ENCODE assay signal across 8 cellular contexts in the genomic region with DNA sequence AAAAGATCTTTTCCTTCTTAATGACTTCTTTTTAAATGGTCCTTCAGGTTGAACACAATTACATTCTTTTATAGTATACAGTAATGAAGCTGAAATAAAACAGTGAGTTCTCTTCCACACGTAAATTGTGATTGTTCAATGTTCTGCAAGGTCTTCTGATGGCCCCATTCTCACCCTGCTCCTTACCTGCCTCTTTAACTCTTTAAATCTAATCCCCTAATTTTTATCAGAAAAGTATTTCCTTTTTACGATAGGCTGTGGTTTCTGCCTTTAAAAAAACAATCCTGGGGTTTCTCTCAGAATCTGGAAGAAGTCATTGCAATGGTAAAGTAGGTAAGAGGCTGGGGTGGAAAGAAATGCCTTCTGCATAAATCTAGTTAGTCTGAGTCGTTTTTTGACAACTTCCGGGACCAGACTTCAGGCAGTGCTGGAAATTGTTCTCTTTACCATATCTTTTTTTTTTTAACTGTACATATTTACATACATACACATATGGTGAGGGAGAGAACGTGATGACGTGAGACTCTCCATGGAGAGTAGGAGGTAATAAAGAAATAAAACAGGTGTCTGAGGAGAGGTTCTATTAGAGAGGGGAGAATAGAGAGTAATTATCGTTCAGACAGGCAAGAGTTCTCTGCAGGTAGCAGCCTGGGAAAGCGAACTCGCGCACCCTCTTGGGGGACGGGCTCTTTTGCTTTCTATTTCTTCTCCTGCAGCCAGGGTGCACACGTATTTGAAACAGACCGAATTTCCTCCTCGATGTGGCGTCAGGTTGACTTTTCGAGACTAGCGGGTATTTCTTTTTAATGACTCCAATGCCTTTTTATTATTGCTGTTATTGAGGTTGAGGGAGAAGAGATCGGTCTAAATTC. TPM values are rescaled to one million over a fixed set of nuclear protein-coding genes. Genes with fewer than 3 reads are reported as not detected.
A peak's percentile ranks its signal among the peaks of the same experiment; 100 is the strongest.
DNase-seq lines count a peak whose midpoint lies in the region; ATAC-seq lines count a peak whose summit lies in the region.

Gene SIDT1 (plus strand): TSS at position 730 of the 872 bp plus-strand sequence. CDS start 467 bp downstream, outside the sequence.

- H3K4me1 ChIP-seq in esophagus (ENCODE audit: control insufficient read depth in 2 of 2, insufficient read depth in 2 of 2, low read length in 1 of 2), result no peaks in the 10 kb centered on the region
- peaks cover 8% of the 10 kb centered on the region for H3K4me1 ChIP-seq in thymus (ENCODE audit: control insufficient read depth, insufficient read depth, low read length)

- peaks cover 3 to 4% of the 10 kb centered on the region in 2 donors for H3K27me3 Mint-ChIP-seq in natural killer cell treated with Interleukin-12 subunit alpha and Interleukin-12 subunit beta and Interleukin-15 and Interleukin-18, amount 100 ng/mL, for 72 hours

- no peaks in the 10 kb centered on the region for H3K27me3 ChIP-seq in esophagus (ENCODE audit: control insufficient read depth in 1 of 2, insufficient read depth in 2 of 2, low read length in 2 of 2)
- no peaks in the 10 kb centered on the region for H3K27me3 ChIP-seq in thymus (ENCODE audit: control insufficient read depth, insufficient read depth)

- H3K9me3 Mint-ChIP-seq in natural killer cell treated with Interleukin-12 subunit alpha and Interleukin-12 subunit beta and Interleukin-15 and Interleukin-18, amount 100 ng/mL, for 72 hours, result no peaks in the 10 kb centered on the region

- 4 to 7% methylated on average over 18 of the region's 18 CpGs for WGBS in esophagus, 2 donors
- WGBS in thymus, result 2% methylated on average over 18 of the region's 18 CpGs

- H3K27ac Mint-ChIP-seq in natural killer cell treated with Interleukin-12 subunit alpha and Interleukin-12 subunit beta and Interleukin-15 and Interleukin-18, amount 100 ng/mL, for 72 hours, result peak within 1 kb of the TSS; percentile 96 to 98

- H3K36me3 ChIP-seq in esophagus (ENCODE audit: control insufficient read depth in 2 of 2, insufficient read depth in 2 of 2, low read length in 1 of 2) (no peaks in the 10 kb centered on the region), thymus (ENCODE audit: control insufficient read depth, insufficient read depth) (no peaks in the 10 kb centered on the region)

- peak; percentile 10 for DNase-seq in NCI-H82 treated with DMSO at 0.1 percent for 48 hours (lab: John Stamatoyannopoulos, UW; ENCODE audit: unreplicated experiment)
- no peak for DNase-seq in NCI-H82 (lab: John Stamatoyannopoulos, UW)
- DNase-seq in NCI-H2171 (lab: John Stamatoyannopoulos, UW), result peak; percentile 30
- DNase-seq in activated CD8-positive, alpha-beta memory T cell treated with anti-CD3 and anti-CD28 coated beads, Interleukin-2, amount 50 U/mL, for 1 hour (ENCODE audit: extremely low read depth), result peak; percentile 35
- DNase-seq in natural killer cell treated with Interleukin-12 subunit alpha and Interleukin-12 subunit beta and Interleukin-15 and Interleukin-18, amount 100 ng/mL, for 72 hours (ENCODE audit: low spot score), result peak; percentile 78

- H3K9me3 ChIP-seq in esophagus (ENCODE audit: control insufficient read depth in 2 of 2, insufficient read depth in 1 of 2, low read depth in 1 of 2, low read length in 1 of 2), result no peaks in the 10 kb centered on the region
- no peaks in the 10 kb centered on the region for H3K9me3 ChIP-seq in thymus (ENCODE audit: control insufficient read depth)

- peak within 1 kb of the TSS; percentile 59 to 63 for H3K27ac ChIP-seq in esophagus (ENCODE audit: low read depth in 2 of 2, low read length in 1 of 2)
- peak within 1 kb of the TSS; percentile 95 for H3K27ac ChIP-seq in thymus (ENCODE audit: low read depth)

- peak within 1 kb of the TSS; percentile 99 for H3K4me3 Mint-ChIP-seq in natural killer cell treated with Interleukin-12 subunit alpha and Interleukin-12 subunit beta and Interleukin-15 and Interleukin-18, amount 100 ng/mL, for 72 hours

- no peaks in the 10 kb centered on the region for H3K36me3 Mint-ChIP-seq in natural killer cell treated with Interleukin-12 subunit alpha and Interleukin-12 subunit beta and Interleukin-15 and Interleukin-18, amount 100 ng/mL, for 72 hours

- H3K4me3 ChIP-seq in esophagus (ENCODE audit: low read depth in 1 of 2, low read length in 2 of 2) (peak within 1 kb of the TSS; percentile 69 to 75), thymus (ENCODE audit: low read length) (peak within 1 kb of the TSS; percentile 95)

- H3K4me1 Mint-ChIP-seq in natural killer cell treated with Interleukin-12 subunit alpha and Interleukin-12 subunit beta and Interleukin-15 and Interleukin-18, amount 100 ng/mL, for 72 hours (ENCODE audit: low read depth in 2 of 2), result peaks cover 43 to 46% of the 10 kb centered on the region in 2 donors

- ATAC-seq in HG02973 (IDR thresholded peaks at IDR 0.05; ENCODE audit: unreplicated experiment), result peak; percentile 70
- ATAC-seq in natural killer cell treated with Interleukin-12 subunit alpha and Interleukin-12 subunit beta and Interleukin-15 and Interleukin-18, amount 100 ng/mL, for 72 hours, result peak; percentile 81 to 82

RNA-seq across cellular contexts. Expression of gene SIDT1, which starts in this region (rescaled TPM):
- polyA plus RNA-seq in esophagus (1 to 10 TPM in 1 of 2 donors, under 1 TPM in 1; 0.41 to 1.0 TPM), thymus (12.6 TPM)
- total RNA-seq in natural killer cell treated with Interleukin-12 subunit alpha and Interleukin-12 subunit beta and Interleukin-15 and Interleukin-18, amount 100 ng/mL, for 72 hours, result 10 to 100 TPM; 34.5 to 44.1 TPM
